In genomic region chr15:75639191-75639708, GRCh38 we compare ENCODE assay signal across 8 cellular contexts. TPM values are rescaled to one million over a fixed set of nuclear protein-coding genes. Genes with fewer than 3 reads are reported as not detected.
DNase-seq lines count a peak whose midpoint lies in the region; FAIRE-seq and TF ChIP-seq lines count a peak whose summit lies in the region.

No MANE protein-coding gene starts in this region.

- peak overlapping the region; percentile 83 for H2AFZ ChIP-seq in PC-9
- H2AFZ ChIP-seq in parathyroid adenoma: peak overlapping the region; percentile 94

- H3K27ac ChIP-seq in PC-9 (peak overlapping the region; percentile 46), parathyroid adenoma (peak overlapping the region; percentile 91)

- H3K79me2 ChIP-seq in PC-9 (ENCODE audit: low read depth) (peaks cover 44% of the 10 kb centered on the region), parathyroid adenoma (no peaks in the 10 kb centered on the region)

- H3F3A ChIP-seq in PC-9 (ENCODE audit: insufficient read depth, low read depth): peaks cover 23% of the 10 kb centered on the region

- no peaks in the 10 kb centered on the region for H3K9me2 ChIP-seq in PC-9 (ENCODE audit: insufficient read depth)

- DNase-seq in ELR (ENCODE audit: low read depth) (peak; percentile 32), PC-9 (no peak), epithelial cell of proximal tubule (ENCODE audit: low read depth) (no peak), HCEC 1CT (no peak), NCI-H1048 (lab: John Stamatoyannopoulos, UW) (no peak), HTR-8/SVneo (ENCODE audit: insufficient read length, low spot score) (no peak), A172 (ENCODE audit: low spot score) (no peak)

- H3K27me3 ChIP-seq in PC-9 (ENCODE audit: insufficient read depth, low read depth) (no peaks in the 10 kb centered on the region), parathyroid adenoma (ENCODE audit: control insufficient read depth, insufficient read depth, low read length) (no peaks in the 10 kb centered on the region)

- H3K9ac ChIP-seq in parathyroid adenoma: peak overlapping the region; percentile 28

- H3K9me3 ChIP-seq in PC-9 (ENCODE audit: insufficient read depth, low read depth): no peaks in the 10 kb centered on the region
- H3K9me3 ChIP-seq in parathyroid adenoma (ENCODE audit: control insufficient read depth, low read length): no peaks in the 10 kb centered on the region

- POLR2A ChIA-PET in PC-9 (lab: Charles Lee; ENCODE audit: unreplicated experiment): interaction anchor here (0.6 to 1.2 kb wide), 7 partner anchors 14 to 547 kb away, joined by 3 to 21 read pairs (median 3); partner anchors contain the start of genes SIN3A and SNUPN

- intact Hi-C loops in PC-9 (cut with micrococcal nuclease; ENCODE audit: unreplicated experiment): no loop called here

- H3K4me3 ChIP-seq in PC-9 (peak overlapping the region; percentile 88), epithelial cell of proximal tubule (ENCODE audit: low read depth, low read length) (peak overlapping the region; percentile 89), parathyroid adenoma (ENCODE audit: low read depth, low read length) (peak overlapping the region; percentile 85)

- no peak for FAIRE-seq in HTR-8/SVneo (lab: Jason Lieb, UNC)

- TF ChIP-seq CTCF in PC-9 (conservative IDR thresholded peaks at IDR 0.05) (no peak), epithelial cell of proximal tubule (conservative IDR thresholded peaks at IDR 0.05; ENCODE audit: low read depth, low read length) (no peak), parathyroid adenoma (IDR thresholded peaks at IDR 0.05) (no peak)

- H3K4me2 ChIP-seq in PC-9 (peak overlapping the region; percentile 83), parathyroid adenoma (ENCODE audit: low read length) (peak overlapping the region; percentile 96)

- peaks cover 8% of the 10 kb centered on the region for H4K20me1 ChIP-seq in PC-9 (ENCODE audit: insufficient read depth)

- CTCF ChIA-PET in PC-9 (lab: Charles Lee): no interaction called here

- BruUV-seq in PC-9 (replicated peaks; lab: Mats Ljungman, UMichigan): TSS peak; percentile 62

- H3K36me3 ChIP-seq in PC-9 (ENCODE audit: low read depth) (no peaks in the 10 kb centered on the region; the same call in 1 of the 2 replicates), parathyroid adenoma (ENCODE audit: control insufficient read depth, insufficient read depth, low read length) (no peaks in the 10 kb centered on the region)

- peaks cover 38% of the 10 kb centered on the region for H3K4me1 ChIP-seq in PC-9 (replicated peaks; ENCODE audit: insufficient read depth)
- H3K4me1 ChIP-seq in parathyroid adenoma: peaks cover 3% of the 10 kb centered on the region

RNA-seq across cellular contexts. Expression of gene IMP3, which starts 0.8 kb away (rescaled TPM):
- total RNA-seq in PC-9 (2021) (45.4 and 53.0 TPM in 2 replicates), epithelial cell of proximal tubule (73.9 and 136 TPM in 2 replicates)
- total RNA-seq in A172 (2014; rRNA removed; shearing (Covaris generic)): 103 and 141 TPM in 2 replicates

RNA-seq across cellular contexts. Expression of gene SNX33, which starts 8.5 kb away (rescaled TPM):
- total RNA-seq in PC-9 (2021): 27.8 and 27.9 TPM in 2 replicates
- 6.7 and 13.5 TPM in 2 replicates for total RNA-seq in epithelial cell of proximal tubule
- total RNA-seq in A172 (2014; rRNA removed; shearing (Covaris generic)): 9.3 and 14.1 TPM in 2 replicates

RNA-seq across cellular contexts. Expression of gene SNUPN, which starts 13.7 kb away (rescaled TPM):
- total RNA-seq in PC-9 (2021) (37.6 and 40.0 TPM in 2 replicates), epithelial cell of proximal tubule (22.5 and 23.8 TPM in 2 replicates)
- total RNA-seq in A172 (2014; rRNA removed; shearing (Covaris generic)): 39.3 and 53.6 TPM in 2 replicates
